ENCODE assay signal across 17 cellular contexts in the genomic region with DNA sequence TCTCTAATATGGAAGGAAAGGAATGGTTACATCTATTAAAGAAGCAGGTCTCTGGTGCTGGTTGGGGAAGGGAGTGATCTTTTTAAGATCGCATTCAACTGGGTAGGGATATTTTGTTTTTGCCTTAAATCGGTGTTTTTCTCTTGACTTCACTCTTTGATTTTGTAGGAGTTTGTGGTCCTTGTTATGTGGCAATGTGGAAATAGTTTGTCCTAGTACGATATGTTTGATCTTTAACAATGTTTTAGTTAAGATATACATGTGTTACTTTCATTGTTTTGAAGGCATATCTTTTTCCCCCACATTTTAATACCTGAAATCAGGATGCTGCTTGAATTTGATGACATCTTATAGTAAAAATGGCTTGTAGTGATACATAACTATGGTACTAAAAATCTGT. TPM values are rescaled to one million over a fixed set of nuclear protein-coding genes. Genes with fewer than 3 reads are reported as not detected.
DNase-seq lines count a peak whose midpoint lies in the region; ATAC-seq and TF ChIP-seq lines count a peak whose summit lies in the region.
"Had no signal": no experiment of that assay in that cellular context is flagged by ENCODE, and none has a peak within 500 bp of the region (broad histone marks: within the 10 kb centered on the region; RNA-seq: fewer than 3 reads in every experiment).

No MANE protein-coding gene starts in this region.

- peaks cover 57% of the 10 kb centered on the region for H3K4me1 Mint-ChIP-seq in activated T-cell treated with anti-CD3 and anti-CD28 coated beads, Interleukin-2, amount 50 U/mL, for 72 hours (ENCODE audit: low read depth)
- H3K4me1 Mint-ChIP-seq in activated CD8-positive, alpha-beta T cell treated with anti-CD3 and anti-CD28 coated beads for 36 hours (ENCODE audit: low read depth): peaks cover 44% of the 10 kb centered on the region
- H3K4me1 Mint-ChIP-seq in osteocyte (ENCODE audit: unreplicated experiment): peaks cover 30% of the 10 kb centered on the region

- H3K36me3 Mint-ChIP-seq in activated T-cell treated with anti-CD3 and anti-CD28 coated beads, Interleukin-2, amount 50 U/mL, for 72 hours (ENCODE audit: insufficient read depth in 2 of 2): peaks cover 9 to 33% of the 10 kb centered on the region in 2 donors
- H3K36me3 Mint-ChIP-seq in activated CD8-positive, alpha-beta T cell treated with anti-CD3 and anti-CD28 coated beads for 36 hours (ENCODE audit: low read depth): peaks cover 50% of the 10 kb centered on the region
- H3K36me3 Mint-ChIP-seq in osteocyte (ENCODE audit: unreplicated experiment): peaks cover 28% of the 10 kb centered on the region

- H3K9me3 Mint-ChIP-seq in activated T-cell treated with anti-CD3 and anti-CD28 coated beads, Interleukin-2, amount 50 U/mL, for 72 hours: no peaks in the 10 kb centered on the region
- H3K9me3 Mint-ChIP-seq in activated CD8-positive, alpha-beta T cell treated with anti-CD3 and anti-CD28 coated beads for 36 hours: no peaks in the 10 kb centered on the region
- no peaks in the 10 kb centered on the region for H3K9me3 Mint-ChIP-seq in osteocyte (ENCODE audit: unreplicated experiment)
- H3K9me3 Mint-ChIP-seq: H9 had no signal

- ATAC-seq in activated T-cell treated with anti-CD3 and anti-CD28 coated beads, Interleukin-2, amount 50 U/mL, for 72 hours (replicated peaks in 1 of 2): no peak
- ATAC-seq in activated CD8-positive, alpha-beta T cell treated with anti-CD3 and anti-CD28 coated beads for 36 hours: no peak
- ATAC-seq in HG02588 (IDR thresholded peaks at IDR 0.05; ENCODE audit: unreplicated experiment): no peak
- ATAC-seq in GM18907 (IDR thresholded peaks at IDR 0.05; ENCODE audit: unreplicated experiment): no peak
- ATAC-seq: left lung, mucosa of descending colon, pancreas, Right ventricle myocardium inferior had no signal

- CTCF ChIA-PET in activated CD8-positive, alpha-beta T cell treated with anti-CD3 and anti-CD28 coated beads for 36 hours (lab: Charles Lee): interaction anchor here (2.2 kb wide), 1 partner anchor 49 kb away, joined by 6 read pairs; a partner anchor contains a TSS

- H3K27me3 Mint-ChIP-seq in activated T-cell treated with anti-CD3 and anti-CD28 coated beads, Interleukin-2, amount 50 U/mL, for 72 hours (ENCODE audit: low read depth): no peaks in the 10 kb centered on the region
- H3K27me3 Mint-ChIP-seq in activated CD8-positive, alpha-beta T cell treated with anti-CD3 and anti-CD28 coated beads for 36 hours: no peaks in the 10 kb centered on the region
- H3K27me3 Mint-ChIP-seq in osteocyte (ENCODE audit: unreplicated experiment): no peaks in the 10 kb centered on the region

- peak overlapping the region; percentile 76 for H3K27ac Mint-ChIP-seq in activated T-cell treated with anti-CD3 and anti-CD28 coated beads, Interleukin-2, amount 50 U/mL, for 72 hours
- peak overlapping the region; percentile 47 for H3K27ac Mint-ChIP-seq in activated CD8-positive, alpha-beta T cell treated with anti-CD3 and anti-CD28 coated beads for 36 hours
- H3K27ac Mint-ChIP-seq in osteocyte (ENCODE audit: unreplicated experiment): peak overlapping the region; percentile 13
- H3K27ac Mint-ChIP-seq: H9 had no signal

- POLR2A ChIA-PET in activated CD8-positive, alpha-beta T cell treated with anti-CD3 and anti-CD28 coated beads for 36 hours (lab: Charles Lee): no interaction called here

- intact Hi-C loops in activated CD8-positive, alpha-beta T cell treated with anti-CD3 and anti-CD28 coated beads for 36 hours (cut with micrococcal nuclease): no loop called here

- TF ChIP-seq CTCF in activated CD8-positive, alpha-beta T cell treated with anti-CD3 and anti-CD28 coated beads for 36 hours (IDR thresholded peaks at IDR 0.05): no peak
- TF ChIP-seq CTCF in osteocyte (IDR thresholded peaks at IDR 0.05): no peak

- H3K4me3 Mint-ChIP-seq in activated T-cell treated with anti-CD3 and anti-CD28 coated beads, Interleukin-2, amount 50 U/mL, for 72 hours: peak overlapping the region in 1 of 2 donors; percentile 59
- H3K4me3 Mint-ChIP-seq in activated CD8-positive, alpha-beta T cell treated with anti-CD3 and anti-CD28 coated beads for 36 hours: peak overlapping the region; percentile 28
- H3K4me3 Mint-ChIP-seq in osteocyte (ENCODE audit: unreplicated experiment): no peak overlapping the region
- H3K4me3 Mint-ChIP-seq: H9 had no signal

- DNase-seq in activated T-cell treated with anti-CD3 and anti-CD28 coated beads, Interleukin-2, amount 50 U/mL, for 72 hours: no peak
- no peak for DNase-seq in activated T-cell treated with anti-CD3 and anti-CD28 coated beads, Interleukin-2, amount 50 U/mL, for 1 hour
- no peak for DNase-seq in activated CD8-positive, alpha-beta T cell treated with anti-CD3 and anti-CD28 coated beads for 36 hours
- DNase-seq in osteocyte (ENCODE audit: extremely low spot score, unreplicated experiment): no peak
- DNase-seq: activated CD4-positive, CD25-positive, alpha-beta regulatory T cell; anterior cingulate cortex; effector CD8-positive, alpha-beta T cell; esophagus squamous epithelium; H9; left lung; mucosa of descending colon; NCI-H2029 treated with DMSO at 0.1 percent for 48 hours; NCI-H524; pancreas had no signal

RNA-seq across cellular contexts. Expression of a gene that starts 8.7 kb away (rescaled TPM):
- 100 to 1,000 TPM; 156 to 173 TPM for total RNA-seq in activated T-cell treated with anti-CD3 and anti-CD28 coated beads, Interleukin-2, amount 50 U/mL, for 72 hours
- total RNA-seq in activated CD8-positive, alpha-beta T cell treated with anti-CD3 and anti-CD28 coated beads for 36 hours: 10 to 100 TPM; 82.9 to 87.4 TPM
- total RNA-seq in osteocyte: 67.7 and 76.1 TPM in 2 replicates

RNA-seq across cellular contexts. Expression of a gene that starts 18.7 kb away (rescaled TPM):
- 1 to 10 TPM; 6.3 to 7.4 TPM for total RNA-seq in activated T-cell treated with anti-CD3 and anti-CD28 coated beads, Interleukin-2, amount 50 U/mL, for 72 hours
- total RNA-seq in activated CD8-positive, alpha-beta T cell treated with anti-CD3 and anti-CD28 coated beads for 36 hours: 10 to 100 TPM; 11.0 to 11.9 TPM
- total RNA-seq in osteocyte: 9.7 and 10.0 TPM in 2 replicates

RNA-seq across cellular contexts. Expression of a gene that starts 18.8 kb away (rescaled TPM):
- 100 to 1,000 TPM; 101 to 118 TPM for total RNA-seq in activated T-cell treated with anti-CD3 and anti-CD28 coated beads, Interleukin-2, amount 50 U/mL, for 72 hours
- total RNA-seq in activated CD8-positive, alpha-beta T cell treated with anti-CD3 and anti-CD28 coated beads for 36 hours: 100 to 1,000 TPM; 106 to 114 TPM
- 65.8 and 65.9 TPM in 2 replicates for total RNA-seq in osteocyte

RNA-seq across cellular contexts. Expression of a gene that starts 38.2 kb away (rescaled TPM):
- total RNA-seq in activated T-cell treated with anti-CD3 and anti-CD28 coated beads, Interleukin-2, amount 50 U/mL, for 72 hours: 10 to 100 TPM; 10.4 to 14.9 TPM
- 1 to 10 TPM; 8.6 to 9.2 TPM for total RNA-seq in activated CD8-positive, alpha-beta T cell treated with anti-CD3 and anti-CD28 coated beads for 36 hours
- total RNA-seq in osteocyte: 7.1 TPM in 2 replicates

RNA-seq across cellular contexts. Expression of a gene that starts 47.9 kb away (rescaled TPM):
- total RNA-seq in activated T-cell treated with anti-CD3 and anti-CD28 coated beads, Interleukin-2, amount 50 U/mL, for 72 hours: 1 to 10 TPM; 8.0 to 8.8 TPM
- 10 to 100 TPM; 24.5 to 27.4 TPM for total RNA-seq in activated CD8-positive, alpha-beta T cell treated with anti-CD3 and anti-CD28 coated beads for 36 hours
- total RNA-seq in osteocyte: 3.6 and 4.3 TPM in 2 replicates

Comparison
In these comparisons a context has a peak if more than half of its experiments do, and no peak if none do; other contexts are left out.
1. H3K27ac Mint-ChIP-seq: peak in every context shown above with its lines; median percentile 76 in activated T-cell treated with anti-CD3 and anti-CD28 coated beads, Interleukin-2, amount 50 U/mL, for 72 hours; 47 in activated CD8-positive, alpha-beta T cell treated with anti-CD3 and anti-CD28 coated beads for 36 hours; 13 in osteocyte.